6 cellular contexts compared by ENCODE assay signal in genomic region chr1:25662959-25663358, GRCh38. TPM values are rescaled to one million over a fixed set of nuclear protein-coding genes. Genes with fewer than 3 reads are reported as not detected.
DNase-seq lines count a peak whose midpoint lies in the region; ATAC-seq, FAIRE-seq and TF ChIP-seq lines count a peak whose summit lies in the region.
"Not testable (repeated sequence)": the region's sequence is repeated elsewhere in the genome, so short reads cannot be mapped to it uniquely, and the experiment has no call there.

No MANE protein-coding gene starts in this region.

- CTCF ChIA-PET in CD8-positive, alpha-beta T cell (lab: Charles Lee) = not testable (repeated sequence)

- H3K4me2 ChIP-seq in BLaER1 treated with 17β-estradiol and CSF1 and Interleukin-3, amounts not matched to agents 10 nM and 100 nM = peak overlapping the region in 9 of 11 experiments; percentile 33 to 90 (median 70); a peak in 15 of 22 replicates

- H3K4me3 ChIP-seq in BLaER1 treated with 17β-estradiol and CSF1 and Interleukin-3, amounts not matched to agents 10 nM and 100 nM; CD8-positive, alpha-beta T cell (ENCODE audit: low read depth, low read length); skeletal muscle tissue (ENCODE audit: low read length in 3 of 3): not testable (repeated sequence)

- not testable (repeated sequence) for H3K4me3 Mint-ChIP-seq in CD8-positive, alpha-beta T cell; activated naive CD4-positive, alpha-beta T cell treated with anti-CD3 and anti-CD28 coated beads, Interleukin-2, amount 50 U/mL, for 24 hours

- TF ChIP-seq CTCF in CD8-positive, alpha-beta T cell (IDR thresholded peaks at IDR 0.05); VCaP (conservative IDR thresholded peaks at IDR 0.05): not testable (repeated sequence)

- not testable (repeated sequence) for H3K27me3 Mint-ChIP-seq in CD8-positive, alpha-beta T cell (ENCODE audit: low read depth); activated naive CD4-positive, alpha-beta T cell treated with anti-CD3 and anti-CD28 coated beads, Interleukin-2, amount 50 U/mL, for 24 hours

- peaks cover 65% of the 10 kb centered on the region for H3K4me1 Mint-ChIP-seq in CD8-positive, alpha-beta T cell (ENCODE audit: low read depth)
- peaks cover 78% of the 10 kb centered on the region for H3K4me1 Mint-ChIP-seq in activated naive CD4-positive, alpha-beta T cell treated with anti-CD3 and anti-CD28 coated beads, Interleukin-2, amount 50 U/mL, for 24 hours

- not testable (repeated sequence) for H3K36me3 ChIP-seq in BLaER1 treated with 17β-estradiol and CSF1 and Interleukin-3, amounts not matched to agents 10 nM and 100 nM; CD8-positive, alpha-beta T cell (ENCODE audit: insufficient read depth, low read length); skeletal muscle tissue (ENCODE audit: control insufficient read depth in 3 of 3, insufficient read depth in 3 of 3, low read length in 3 of 3)

- not testable (repeated sequence) for DNase-seq in CD8-positive, alpha-beta T cell

- peak; percentile 40 for FAIRE-seq in A204.1 (lab: Jason Lieb, UNC)

- not testable (repeated sequence) for ATAC-seq in CD8-positive, alpha-beta T cell

- peaks cover 14 to 70% (median 53%) of the 10 kb centered on the region in 10 experiments; a peak in 19 of 20 replicates for H3K4me1 ChIP-seq in BLaER1 treated with 17β-estradiol and CSF1 and Interleukin-3, amounts not matched to agents 10 nM and 100 nM
- H3K4me1 ChIP-seq in CD8-positive, alpha-beta T cell (ENCODE audit: insufficient read depth, low read length) = peaks cover 34% of the 10 kb centered on the region
- peaks cover 29 to 37% (median 30%) of the 10 kb centered on the region in 3 donors for H3K4me1 ChIP-seq in skeletal muscle tissue (ENCODE audit: control insufficient read depth in 3 of 3, insufficient read depth in 3 of 3, low read length in 3 of 3)

- H3K27me3 ChIP-seq in BLaER1 treated with 17β-estradiol and CSF1 and Interleukin-3, amounts not matched to agents 10 nM and 100 nM; CD8-positive, alpha-beta T cell (ENCODE audit: insufficient read depth, low read length); skeletal muscle tissue (ENCODE audit: control insufficient read depth in 3 of 3, insufficient read depth in 3 of 3, low read length in 3 of 3): not testable (repeated sequence)

- POLR2A ChIA-PET in CD8-positive, alpha-beta T cell (lab: Charles Lee) = not testable (repeated sequence)

- not testable (repeated sequence) for H3K9ac ChIP-seq in BLaER1 treated with 17β-estradiol and CSF1 and Interleukin-3, amounts not matched to agents 10 nM and 100 nM; skeletal muscle tissue (ENCODE audit: low read depth in 1 of 3, low read length in 3 of 3)

- H4K20me1 ChIP-seq in BLaER1 treated with 17β-estradiol and CSF1 and Interleukin-3, amounts not matched to agents 10 nM and 100 nM = peaks cover 0 to 14% (median 0%) of the 10 kb centered on the region in 11 experiments; a peak in 6 of 22 replicates

- H3K27ac Mint-ChIP-seq in CD8-positive, alpha-beta T cell = peak overlapping the region; percentile 39
- H3K27ac Mint-ChIP-seq in activated naive CD4-positive, alpha-beta T cell treated with anti-CD3 and anti-CD28 coated beads, Interleukin-2, amount 50 U/mL, for 24 hours = peak overlapping the region; percentile 39

- H3K9me3 Mint-ChIP-seq in CD8-positive, alpha-beta T cell; activated naive CD4-positive, alpha-beta T cell treated with anti-CD3 and anti-CD28 coated beads, Interleukin-2, amount 50 U/mL, for 24 hours: not testable (repeated sequence)

- not testable (repeated sequence) for H3K9me3 ChIP-seq in BLaER1 treated with 17β-estradiol and CSF1 and Interleukin-3, amounts not matched to agents 10 nM and 100 nM (replicated peaks in 1 of 11); CD8-positive, alpha-beta T cell (ENCODE audit: low read length); skeletal muscle tissue (ENCODE audit: control insufficient read depth in 3 of 3, low read length in 3 of 3)

- intact Hi-C loops in CD8-positive, alpha-beta T cell (cut with DNase I, micrococcal nuclease) = not testable (repeated sequence)

- H3K27ac ChIP-seq in BLaER1 treated with 17β-estradiol and CSF1 and Interleukin-3, amounts not matched to agents 10 nM and 100 nM; CD8-positive, alpha-beta T cell (ENCODE audit: low read depth, low read length): not testable (repeated sequence)
- H3K27ac ChIP-seq in VCaP = peak overlapping the region; percentile 86; the same call in 1 of the 2 replicates
- peak overlapping the region; percentile 28 for H3K27ac ChIP-seq in skeletal muscle tissue (ENCODE audit: low read depth, low read length)

- H3K36me3 Mint-ChIP-seq in CD8-positive, alpha-beta T cell = peaks cover 33% of the 10 kb centered on the region
- H3K36me3 Mint-ChIP-seq in activated naive CD4-positive, alpha-beta T cell treated with anti-CD3 and anti-CD28 coated beads, Interleukin-2, amount 50 U/mL, for 24 hours = not testable (repeated sequence)

RNA-seq across cellular contexts. Expression of gene MAN1C1, which starts 46.4 kb away (rescaled TPM):
- total RNA-seq in CD8-positive, alpha-beta T cell = 10 to 100 TPM; 24.6 to 25.7 TPM
- 6.3 TPM for total RNA-seq in skeletal muscle tissue
